In the genomic region with DNA sequence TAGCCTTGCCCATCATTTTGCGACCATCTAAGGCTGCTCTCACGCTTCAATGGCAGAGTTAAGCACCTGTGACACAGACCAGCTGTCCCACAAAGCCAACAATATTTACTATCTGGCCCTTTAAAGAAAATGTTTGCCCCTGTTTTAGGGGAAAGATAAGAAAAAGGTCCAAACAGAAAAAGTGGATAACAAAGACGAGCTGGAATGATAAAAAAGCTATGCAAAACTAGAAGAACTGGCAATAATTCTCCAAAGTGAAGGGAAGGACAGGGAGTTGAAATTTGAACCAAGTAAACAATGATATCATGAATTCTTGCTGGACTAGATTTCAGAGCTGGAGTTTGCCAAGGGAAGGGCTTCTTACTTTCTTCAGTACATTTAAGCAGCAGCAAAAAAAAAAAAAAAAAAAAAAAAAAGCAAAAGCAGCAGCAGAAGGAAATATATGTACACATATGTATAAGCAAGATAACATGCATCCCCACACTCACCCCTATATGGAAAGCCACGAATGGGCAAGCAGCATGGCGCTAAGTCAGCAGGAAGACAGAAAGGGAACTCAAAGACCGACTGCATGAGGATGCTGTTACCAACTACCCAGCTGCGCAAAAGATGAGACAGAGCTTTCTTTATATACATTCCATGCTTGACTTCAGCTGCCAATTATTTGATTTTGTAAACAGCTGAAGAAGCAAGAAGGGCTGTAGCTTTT, we compare ENCODE assay signal across 1 cellular context.
TF ChIP-seq lines count a peak whose summit lies in the region.

No MANE protein-coding gene starts in this region.

TF ChIP-seq in WTC11, 78 proteins besides CTCF, POLR2A, EP300 and RAD21 (continued from another document):
- TF ChIP-seq, protein P1, sequence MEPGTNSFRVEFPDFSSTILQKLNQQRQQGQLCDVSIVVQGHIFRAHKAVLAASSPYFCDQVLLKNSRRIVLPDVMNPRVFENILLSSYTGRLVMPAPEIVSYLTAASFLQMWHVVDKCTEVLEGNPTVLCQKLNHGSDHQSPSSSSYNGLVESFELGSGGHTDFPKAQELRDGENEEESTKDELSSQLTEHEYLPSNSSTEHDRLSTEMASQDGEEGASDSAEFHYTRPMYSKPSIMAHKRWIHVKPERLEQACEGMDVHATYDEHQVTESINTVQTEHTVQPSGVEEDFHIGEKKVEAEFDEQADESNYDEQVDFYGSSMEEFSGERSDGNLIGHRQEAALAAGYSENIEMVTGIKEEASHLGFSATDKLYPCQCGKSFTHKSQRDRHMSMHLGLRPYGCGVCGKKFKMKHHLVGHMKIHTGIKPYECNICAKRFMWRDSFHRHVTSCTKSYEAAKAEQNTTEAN (CRISPR knock-in tag; IDR thresholded peaks at IDR 0.05): no peak
- TF ChIP-seq, protein P2, sequence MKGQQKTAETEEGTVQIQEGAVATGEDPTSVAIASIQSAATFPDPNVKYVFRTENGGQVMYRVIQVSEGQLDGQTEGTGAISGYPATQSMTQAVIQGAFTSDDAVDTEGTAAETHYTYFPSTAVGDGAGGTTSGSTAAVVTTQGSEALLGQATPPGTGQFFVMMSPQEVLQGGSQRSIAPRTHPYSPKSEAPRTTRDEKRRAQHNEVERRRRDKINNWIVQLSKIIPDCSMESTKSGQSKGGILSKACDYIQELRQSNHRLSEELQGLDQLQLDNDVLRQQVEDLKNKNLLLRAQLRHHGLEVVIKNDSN (CRISPR knock-in tag; IDR thresholded peaks at IDR 0.05): no peak
- TF ChIP-seq ARID4B (CRISPR knock-in tag; IDR thresholded peaks at IDR 0.05; ENCODE audit: borderline replicate concordance) (no peak), OVOL2 (CRISPR knock-in tag; IDR thresholded peaks at IDR 0.05; ENCODE audit: borderline replicate concordance) (no peak), NFATC4 (CRISPR knock-in tag; IDR thresholded peaks at IDR 0.05) (no peak), EMX1 (CRISPR knock-in tag; IDR thresholded peaks at IDR 0.05) (no peak), CDX4 (CRISPR knock-in tag; IDR thresholded peaks at IDR 0.05; ENCODE audit: borderline replicate concordance) (no peak), ZNF317 (CRISPR knock-in tag; IDR thresholded peaks at IDR 0.05; ENCODE audit: borderline replicate concordance, low read depth) (no peak), FOXJ3 (CRISPR knock-in tag; IDR thresholded peaks at IDR 0.05; ENCODE audit: borderline replicate concordance) (no peak), E2F1 (CRISPR knock-in tag; IDR thresholded peaks at IDR 0.05) (no peak), NR1H2 (CRISPR knock-in tag; IDR thresholded peaks at IDR 0.05) (no peak)
- TF ChIP-seq, protein P3, sequence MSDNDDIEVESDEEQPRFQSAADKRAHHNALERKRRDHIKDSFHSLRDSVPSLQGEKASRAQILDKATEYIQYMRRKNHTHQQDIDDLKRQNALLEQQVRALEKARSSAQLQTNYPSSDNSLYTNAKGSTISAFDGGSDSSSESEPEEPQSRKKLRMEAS (CRISPR knock-in tag; IDR thresholded peaks at IDR 0.05): no peak
- TF ChIP-seq, protein P4, sequence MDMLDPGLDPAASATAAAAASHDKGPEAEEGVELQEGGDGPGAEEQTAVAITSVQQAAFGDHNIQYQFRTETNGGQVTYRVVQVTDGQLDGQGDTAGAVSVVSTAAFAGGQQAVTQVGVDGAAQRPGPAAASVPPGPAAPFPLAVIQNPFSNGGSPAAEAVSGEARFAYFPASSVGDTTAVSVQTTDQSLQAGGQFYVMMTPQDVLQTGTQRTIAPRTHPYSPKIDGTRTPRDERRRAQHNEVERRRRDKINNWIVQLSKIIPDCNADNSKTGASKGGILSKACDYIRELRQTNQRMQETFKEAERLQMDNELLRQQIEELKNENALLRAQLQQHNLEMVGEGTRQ (CRISPR knock-in tag; IDR thresholded peaks at IDR 0.05): no peak
- TF ChIP-seq, protein P5, sequence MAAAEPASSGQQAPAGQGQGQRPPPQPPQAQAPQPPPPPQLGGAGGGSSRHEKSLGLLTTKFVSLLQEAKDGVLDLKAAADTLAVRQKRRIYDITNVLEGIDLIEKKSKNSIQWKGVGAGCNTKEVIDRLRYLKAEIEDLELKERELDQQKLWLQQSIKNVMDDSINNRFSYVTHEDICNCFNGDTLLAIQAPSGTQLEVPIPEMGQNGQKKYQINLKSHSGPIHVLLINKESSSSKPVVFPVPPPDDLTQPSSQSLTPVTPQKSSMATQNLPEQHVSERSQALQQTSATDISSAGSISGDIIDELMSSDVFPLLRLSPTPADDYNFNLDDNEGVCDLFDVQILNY (CRISPR knock-in tag; IDR thresholded peaks at IDR 0.05): no peak
